ENCODE assay signal across 1 cellular context in genomic region chr5:39214912-39215709, GRCh38.
TF ChIP-seq lines count a peak whose summit lies in the region.

No MANE protein-coding gene starts in this region.

TF ChIP-seq in H1, 55 proteins besides CTCF, POLR2A, EP300 and RAD21:
- TF ChIP-seq CEBPB (IDR thresholded peaks at IDR 0.05; ENCODE audit: low read depth, low read length) = peak; percentile 64; the same call in 1 of the 2 replicates
- TF ChIP-seq TCF12 (IDR thresholded peaks at IDR 0.05; ENCODE audit: low read depth, low read length) = no peak
- TF ChIP-seq SAP30 (IDR thresholded peaks at IDR 0.05; ENCODE audit: insufficient read depth, insufficient replicate concordance, low read length) = no peak
